In the genomic region with DNA sequence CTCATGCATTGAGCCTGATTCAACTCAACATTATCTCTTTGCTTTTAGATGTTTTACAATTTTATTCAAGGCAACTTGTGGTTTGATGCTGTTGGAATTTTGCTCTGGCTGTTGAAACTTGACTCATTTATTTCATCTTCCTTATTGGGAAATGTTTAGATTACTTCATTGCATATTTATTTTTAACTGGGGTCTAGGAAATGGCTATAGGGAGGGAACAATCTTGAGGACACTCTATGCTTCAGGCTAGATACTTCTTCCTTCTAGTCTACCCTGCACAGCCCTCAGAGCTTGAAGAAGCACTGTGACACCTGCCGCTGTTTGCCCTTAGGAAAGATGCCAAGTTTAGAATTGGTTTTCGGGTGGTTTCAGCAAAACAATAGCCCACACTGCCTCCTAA, we compare ENCODE assay signal across 24 cellular contexts.
DNase-seq lines count a peak whose midpoint lies in the region; ATAC-seq and TF ChIP-seq lines count a peak whose summit lies in the region.
"Had no signal": no experiment of that assay in that cellular context is flagged by ENCODE, and none has a peak within 500 bp of the region (broad histone marks: within the 10 kb centered on the region; RNA-seq: fewer than 3 reads in every experiment).

No MANE protein-coding gene starts in this region.

- no peaks in the 10 kb centered on the region for H3K79me2 ChIP-seq in GM23248 (ENCODE audit: insufficient read depth)
- no peaks in the 10 kb centered on the region for H3K79me2 ChIP-seq in SK-N-SH (ENCODE audit: insufficient read depth)

- H4K20me1 ChIP-seq in GM23248 (ENCODE audit: insufficient read depth) (no peaks in the 10 kb centered on the region), SK-N-SH (ENCODE audit: insufficient read depth) (no peaks in the 10 kb centered on the region)

- in situ Hi-C loops in GM23248 (cut with MboI), result loop anchor here (25.0 kb wide), 1 partner anchor 952 kb away; no protein-coding TSS in a partner anchor

- H3K27ac ChIP-seq in GM23248 (no peak overlapping the region), SK-N-SH (ENCODE audit: low read depth in 2 of 2, low read length in 1 of 2) (no peak overlapping the region)
- H3K27ac ChIP-seq: dorsolateral prefrontal cortex, epithelial cell of prostate, lower lobe of right lung, sigmoid colon, stomach, tibial artery had no signal

- H2AFZ ChIP-seq in GM23248 (no peak overlapping the region), SK-N-SH (ENCODE audit: low read depth) (no peak overlapping the region)

- no peaks in the 10 kb centered on the region for H3K9me3 ChIP-seq in GM23248 (ENCODE audit: low read depth)
- no peaks in the 10 kb centered on the region for H3K9me3 ChIP-seq in SK-N-SH
- H3K9me3 ChIP-seq: lower lobe of right lung, sigmoid colon, stomach, tibial artery had no signal

- no peaks in the 10 kb centered on the region for H3K9me2 ChIP-seq in GM23248 (ENCODE audit: insufficient read depth)
- no peaks in the 10 kb centered on the region for H3K9me2 ChIP-seq in SK-N-SH

- CTCF ChIA-PET in SK-N-SH (lab: Yijun Ruan, JAX), result interaction anchor here (3.4 kb wide), 1 partner anchor 11 kb away, joined by 30 read pairs; no protein-coding TSS in a partner anchor

- no peak overlapping the region for H3K9ac ChIP-seq in GM23248
- H3K9ac ChIP-seq in SK-N-SH, result no peak overlapping the region

- no peak for TF ChIP-seq CTCF in fibroblast of mammary gland (conservative IDR thresholded peaks at IDR 0.05; ENCODE audit: control insufficient read depth, insufficient read depth, low read depth, low read length)
- no peak for TF ChIP-seq CTCF in SK-N-SH (IDR thresholded peaks at IDR 0.05)

- peak; percentile 7 for DNase-seq in COR-L47 (lab: John Stamatoyannopoulos, UW)
- peak; percentile 40 for DNase-seq in GM23248
- peak; percentile 39 for DNase-seq in RPMI8226
- DNase-seq in fibroblast of mammary gland (ENCODE audit: low read depth), result peak; percentile 35
- no peak for DNase-seq in SK-N-SH
- no peak for DNase-seq in H4 (ENCODE audit: low spot score)
- DNase-seq: activated B cell treated with CpG ODN at 0.5 μM for 24 hours; activated naive CD4-positive, alpha-beta T cell treated with anti-CD3 and anti-CD28 coated beads, Interleukin-2, amount 50 U/mL, for 16 hours; aorta; dorsolateral prefrontal cortex; GF-D8; kidney; lower lobe of right lung; MV-4-11; NCI-H1694; NCI-H748 treated with DMSO at 0.1 percent for 48 hours; sigmoid colon; stimulated activated CD4-positive, alpha-beta T cell treated with anti-CD3 and anti-CD28 coated beads, Interleukin-15, amount 100 ng/mL, for 24 hours; stomach; tibial artery had no signal

- 85 to 86% methylated on average over 2 of the region's 2 CpGs for WGBS in GM23248 (ENCODE audit: low coverage in 1 of 2, low lambda C conversion rate in 2 of 2, missing lambda C conversion rate in 2 of 2), 2 experiments
- WGBS in SK-N-SH (ENCODE audit: low lambda C conversion rate), result 54% methylated on average over 2 of the region's 2 CpGs

- H3K4me3 ChIP-seq in GM23248 (no peak overlapping the region), fibroblast of mammary gland (ENCODE audit: control insufficient read depth, low read depth, low read length) (no peak overlapping the region), SK-N-SH (ENCODE audit: low read depth in 2 of 2, low read length in 1 of 2) (no peak overlapping the region)
- H3K4me3 ChIP-seq: dorsolateral prefrontal cortex, K562, lower lobe of right lung, sigmoid colon, stomach, tibial artery had no signal

- no peaks in the 10 kb centered on the region for H3K27me3 ChIP-seq in GM23248 (replicated peaks; ENCODE audit: insufficient read depth)
- no peaks in the 10 kb centered on the region for H3K27me3 ChIP-seq in SK-N-SH (ENCODE audit: insufficient read depth)
- H3K27me3 ChIP-seq: sigmoid colon, stomach, tibial artery had no signal

- ATAC-seq in GM21447 (IDR thresholded peaks at IDR 0.05; ENCODE audit: unreplicated experiment), result no peak
- ATAC-seq in GM19455 (IDR thresholded peaks at IDR 0.05; ENCODE audit: unreplicated experiment), result no peak
- ATAC-seq: K562, lower lobe of right lung had no signal

- H3K4me2 ChIP-seq in GM23248 (ENCODE audit: unreplicated experiment) (no peak overlapping the region), SK-N-SH (no peak overlapping the region)

- TF ChIP-seq EP300 in SK-N-SH (IDR thresholded peaks at IDR 0.05; ENCODE audit: borderline replicate concordance in 1 of 2, low read depth in 1 of 2, low read length in 1 of 2), result no peak

- peaks cover 4% of the 10 kb centered on the region; the same call in 1 of the 2 replicates for H3K4me1 ChIP-seq in GM23248 (ENCODE audit: insufficient read depth)
- H3K4me1 ChIP-seq in SK-N-SH (ENCODE audit: control insufficient read depth in 1 of 2, insufficient read depth in 2 of 2, low read depth in 1 of 2, low read length in 1 of 2), result no peaks in the 10 kb centered on the region
- H3K4me1 ChIP-seq: lower lobe of right lung, sigmoid colon, stomach, tibial artery had no signal

- no peaks in the 10 kb centered on the region for H3K36me3 ChIP-seq in GM23248 (ENCODE audit: low read depth)
- H3K36me3 ChIP-seq in SK-N-SH (replicated peaks in 1 of 2; ENCODE audit: control insufficient read depth in 1 of 2, insufficient read depth in 2 of 2, low read length in 1 of 2), result no peaks in the 10 kb centered on the region
- H3K36me3 ChIP-seq: lower lobe of right lung, sigmoid colon, stomach, tibial artery had no signal

- TF ChIP-seq RAD21 in SK-N-SH (IDR thresholded peaks at IDR 0.05; ENCODE audit: low read length), result no peak

- POLR2A ChIA-PET in SK-N-SH (lab: Yijun Ruan, JAX), result no interaction called here

- 0 out of 2 replicates have a peak, but pooled peaks cover 6% of the 10 kb centered on the region for H3F3A ChIP-seq in GM23248 (ENCODE audit: insufficient read depth)
- H3F3A ChIP-seq in SK-N-SH (replicated peaks; ENCODE audit: insufficient read depth), result no peaks in the 10 kb centered on the region

TF ChIP-seq in SK-N-SH, 30 proteins besides CTCF, POLR2A, EP300 and RAD21:
- TF ChIP-seq JUND (IDR thresholded peaks at IDR 0.05) (no peak), TAF1 (IDR thresholded peaks at IDR 0.05; ENCODE audit: borderline replicate concordance, low read depth, low read length) (no peak), REST (IDR thresholded peaks at IDR 0.05; ENCODE audit: low read depth, low read length) (no peak)
TF ChIP-seq in SK-N-SH: peak in this region for 0.

Comparison
In these comparisons a context has a peak if more than half of its experiments do, and no peak if none do; other contexts are left out.
1. DNase-seq: peak in COR-L47 (single experiment), GM23248 (single experiment), RPMI8226 (single experiment) and fibroblast of mammary gland (single experiment); none in SK-N-SH (single experiment) and H4 (single experiment).